8 cellular contexts compared by ENCODE assay signal in genomic region chrX:11143931-11144678, GRCh38. TPM values are rescaled to one million over a fixed set of nuclear protein-coding genes. Genes with fewer than 3 reads are reported as not detected.
DNase-seq lines count a peak whose midpoint lies in the region; ATAC-seq and TF ChIP-seq lines count a peak whose summit lies in the region.

No MANE protein-coding gene starts in this region.

- no peaks in the 10 kb centered on the region for H3K4me1 Mint-ChIP-seq in progenitor cell of endocrine pancreas (ENCODE audit: low read depth)

- DNase-seq in EL, result peak; percentile 75
- DNase-seq in Kasumi-1 (lab: John Stamatoyannopoulos, UW), result peak; percentile 51 to 56
- peak; percentile 36 for DNase-seq in Panc1 (ENCODE audit: low read depth, low spot score)
- DNase-seq in activated naive CD4-positive, alpha-beta T cell treated with anti-CD3 and anti-CD28 coated beads, Interleukin-2, amount 50 U/mL, for 16 hours, result peak; percentile 15
- DNase-seq in glomerular visceral epithelial cell (ENCODE audit: extremely low spot score), result peak; percentile 71
- DNase-seq in progenitor cell of endocrine pancreas (ENCODE audit: low spot score, unreplicated experiment), result peak; percentile 17
- no peak for DNase-seq in cortex of kidney (lab: John Stamatoyannopoulos, UW)

- no peak overlapping the region for H3K4me3 ChIP-seq in Panc1 (ENCODE audit: low read depth in 2 of 2, low read length in 2 of 2)

- no peaks in the 10 kb centered on the region for H3K4me1 ChIP-seq in Panc1 (ENCODE audit: control insufficient read depth, insufficient read depth, low read length)

- POLR2A ChIA-PET in Panc1 (lab: Charles Lee), result no interaction called here

- H3K9me3 ChIP-seq in Panc1 (ENCODE audit: control insufficient read depth, insufficient read depth, low read depth, low read length), result no peaks in the 10 kb centered on the region

- H3K4me3 Mint-ChIP-seq in progenitor cell of endocrine pancreas (ENCODE audit: low read depth), result no peak overlapping the region

- BruUV-seq in Panc1 (replicated peaks; lab: Mats Ljungman, UMichigan), result no TSS peak

- intact Hi-C loops in Panc1 (cut with micrococcal nuclease; ENCODE audit: unreplicated experiment), result loop anchor here (1.0 kb wide), 1 partner anchor 387 kb away; no protein-coding TSS in a partner anchor

- no peaks in the 10 kb centered on the region for H3K36me3 Mint-ChIP-seq in progenitor cell of endocrine pancreas (ENCODE audit: insufficient read depth)

- no peaks in the 10 kb centered on the region for H3K36me3 ChIP-seq in Panc1 (ENCODE audit: control insufficient read depth, insufficient read depth, low read length)

- in situ Hi-C loops in Panc1 (cut with HindIII; ENCODE audit: low pct_unique_long_range_greater_than_20kb, low sequenced_read_pairs), result no loop called here

- H3K27ac ChIP-seq in Panc1 (ENCODE audit: low read length), result no peak overlapping the region

- H3K27me3 Mint-ChIP-seq in progenitor cell of endocrine pancreas, result no peaks in the 10 kb centered on the region

- no peaks in the 10 kb centered on the region for H3K27me3 ChIP-seq in Panc1 (ENCODE audit: control insufficient read depth, insufficient read depth, low read length)

- ATAC-seq in GM21723 (IDR thresholded peaks at IDR 0.05; ENCODE audit: unreplicated experiment) (peak; percentile 91), Panc1 (peak; percentile 73)

- peak; percentile 68 for TF ChIP-seq CTCF in Panc1 (IDR thresholded peaks at IDR 0.05)
- peak; percentile 62 for TF ChIP-seq CTCF in progenitor cell of endocrine pancreas (IDR thresholded peaks at IDR 0.05; ENCODE audit: unreplicated experiment)

- H3K27ac Mint-ChIP-seq in progenitor cell of endocrine pancreas, result no peak overlapping the region

- peaks cover 7% of the 10 kb centered on the region for H3K9me3 Mint-ChIP-seq in progenitor cell of endocrine pancreas (ENCODE audit: low read depth)

- CTCF ChIA-PET in Panc1 (lab: Charles Lee), result no interaction called here

RNA-seq across cellular contexts. Expression of gene HCCS, which starts 33.0 kb away (rescaled TPM):
- total RNA-seq in Panc1 (2021; ENCODE audit: unreplicated experiment) (32.7 TPM), progenitor cell of endocrine pancreas (19.3 and 20.9 TPM in 2 replicates)
- polyA plus RNA-seq in Panc1 (2012; ENCODE audit: insufficient read length), result 23.8 TPM
